Comparison of ENCODE assay signal across 20 cellular contexts in genomic region chr5:126477281-126477680, GRCh38. TPM values are rescaled to one million over a fixed set of nuclear protein-coding genes. Genes with fewer than 3 reads are reported as not detected.
DNase-seq lines count a peak whose midpoint lies in the region; ATAC-seq and TF ChIP-seq lines count a peak whose summit lies in the region.
"Had no signal": no experiment of that assay in that cellular context is flagged by ENCODE, and none has a peak within 500 bp of the region (broad histone marks: within the 10 kb centered on the region; RNA-seq: fewer than 3 reads in every experiment).

No MANE protein-coding gene starts in this region.

- peaks cover 32% of the 10 kb centered on the region for H3K4me1 Mint-ChIP-seq in nephron progenitor cell
- H3K4me1 Mint-ChIP-seq in CD4-positive, alpha-beta memory T cell = no peaks in the 10 kb centered on the region
- H3K4me1 Mint-ChIP-seq: T-cell had no signal

- 22% methylated on average over 1 of the region's 1 CpG for WGBS in SK-N-SH (ENCODE audit: low lambda C conversion rate)

- peaks cover 6% of the 10 kb centered on the region for H3F3A ChIP-seq in SK-N-SH (replicated peaks; ENCODE audit: insufficient read depth)

- H3K9me3 ChIP-seq in SK-N-SH = no peaks in the 10 kb centered on the region
- no peaks in the 10 kb centered on the region for H3K9me3 ChIP-seq in duodenal mucosa (ENCODE audit: control insufficient read depth in 1 of 2, low read length in 2 of 2)
- no peaks in the 10 kb centered on the region for H3K9me3 ChIP-seq in thoracic aorta
- no peaks in the 10 kb centered on the region for H3K9me3 ChIP-seq in CD4-positive, alpha-beta memory T cell (ENCODE audit: control insufficient read depth in 1 of 2, low read length in 2 of 2)
- H3K9me3 ChIP-seq: left lung, psoas muscle had no signal

- no peaks in the 10 kb centered on the region for H4K20me1 ChIP-seq in SK-N-SH (ENCODE audit: insufficient read depth)

- no peaks in the 10 kb centered on the region for H3K9me3 Mint-ChIP-seq in nephron progenitor cell
- H3K9me3 Mint-ChIP-seq in CD4-positive, alpha-beta memory T cell = no peaks in the 10 kb centered on the region
- H3K9me3 Mint-ChIP-seq: activated CD4-positive, alpha-beta memory T cell treated with anti-CD3 and anti-CD28 coated beads for 36 hours; activated T-helper 2 cell treated with anti-CD3 and anti-CD28 coated beads, Interferon-gamma antibody, Interleukin-2, Interleukin-4, amounts not matched to agents 10 μg/mL and 5 μg/mL and 100 μg/mL, durations not matched to agents 14 hours and 24 hours and 36 hours; stimulated activated naive CD8-positive, alpha-beta T cell treated with anti-CD3 and anti-CD28 coated beads, Interleukin-15, Interleukin-2, amounts not matched to agents 100 ng/mL and 50 ng/mL, for 24 hours; T-cell had no signal

- no peaks in the 10 kb centered on the region for H3K9me2 ChIP-seq in SK-N-SH

- peaks cover 7% of the 10 kb centered on the region for H3K27me3 Mint-ChIP-seq in nephron progenitor cell (ENCODE audit: low read depth, poor library complexity)
- no peaks in the 10 kb centered on the region for H3K27me3 Mint-ChIP-seq in CD4-positive, alpha-beta memory T cell
- H3K27me3 Mint-ChIP-seq: activated CD4-positive, alpha-beta memory T cell treated with anti-CD3 and anti-CD28 coated beads for 36 hours; stimulated activated naive CD8-positive, alpha-beta T cell treated with anti-CD3 and anti-CD28 coated beads, Interleukin-15, Interleukin-2, amounts not matched to agents 100 ng/mL and 50 ng/mL, for 24 hours; T-cell had no signal

- peaks cover 10 to 18% of the 10 kb centered on the region in 2 experiments for H3K36me3 ChIP-seq in SK-N-SH (replicated peaks in 1 of 2; ENCODE audit: control insufficient read depth in 1 of 2, insufficient read depth in 2 of 2, low read length in 1 of 2)
- H3K36me3 ChIP-seq in duodenal mucosa (ENCODE audit: control insufficient read depth in 1 of 2, insufficient read depth in 2 of 2, low read length in 2 of 2) = peaks cover 31 to 36% of the 10 kb centered on the region in 2 donors
- peaks cover 23% of the 10 kb centered on the region for H3K36me3 ChIP-seq in thoracic aorta
- no peaks in the 10 kb centered on the region for H3K36me3 ChIP-seq in CD4-positive, alpha-beta memory T cell (ENCODE audit: insufficient read depth, low read length)

- H2AFZ ChIP-seq in SK-N-SH (ENCODE audit: low read depth) = 0 out of 2 replicates have a peak overlapping the region, but pooled peaks have one; percentile 37

- TF ChIP-seq EP300 in SK-N-SH (IDR thresholded peaks at IDR 0.05; ENCODE audit: borderline replicate concordance in 1 of 2, low read depth in 1 of 2, low read length in 1 of 2) = peak in 1 of 2 experiments; percentile 16; a peak in 1 of 4 replicates

- intact Hi-C loops in CD4-positive, alpha-beta memory T cell (cut with micrococcal nuclease) = no loop called here

- peak overlapping the region; percentile 40; the same call in 1 of the 2 replicates for H3K9ac ChIP-seq in SK-N-SH
- no peak overlapping the region for H3K9ac ChIP-seq in duodenal mucosa (ENCODE audit: low read depth in 1 of 2, low read length in 2 of 2)

- H3K27me3 ChIP-seq in SK-N-SH (ENCODE audit: insufficient read depth) = no peaks in the 10 kb centered on the region
- H3K27me3 ChIP-seq in duodenal mucosa (ENCODE audit: control insufficient read depth in 1 of 2, insufficient read depth in 2 of 2, low read length in 2 of 2) = no peaks in the 10 kb centered on the region
- no peaks in the 10 kb centered on the region for H3K27me3 ChIP-seq in thoracic aorta (replicated peaks; ENCODE audit: insufficient read depth)
- no peaks in the 10 kb centered on the region for H3K27me3 ChIP-seq in CD4-positive, alpha-beta memory T cell (ENCODE audit: insufficient read depth, low read length)
- H3K27me3 ChIP-seq: left lung had no signal

- no peak for TF ChIP-seq RAD21 in SK-N-SH (IDR thresholded peaks at IDR 0.05; ENCODE audit: low read length)

- POLR2A ChIA-PET in SK-N-SH (lab: Yijun Ruan, JAX) = no interaction called here
- POLR2A ChIA-PET in CD4-positive, alpha-beta memory T cell (lab: Charles Lee; ENCODE audit: partially characterized antibody) = no interaction called here

- peaks cover 0 to 18% of the 10 kb centered on the region in 2 experiments; a peak in 2 of 4 replicates for H3K4me1 ChIP-seq in SK-N-SH (ENCODE audit: control insufficient read depth in 1 of 2, insufficient read depth in 2 of 2, low read depth in 1 of 2, low read length in 1 of 2)
- H3K4me1 ChIP-seq in duodenal mucosa (ENCODE audit: control insufficient read depth in 1 of 2, insufficient read depth in 2 of 2, low read length in 2 of 2) = no peaks in the 10 kb centered on the region
- peaks cover 23 to 45% of the 10 kb centered on the region in 2 donors for H3K4me1 ChIP-seq in thoracic aorta (ENCODE audit: control insufficient read depth in 1 of 2, low read depth in 2 of 2)
- H3K4me1 ChIP-seq in CD4-positive, alpha-beta memory T cell (ENCODE audit: insufficient read depth, low read length) = no peaks in the 10 kb centered on the region
- H3K4me1 ChIP-seq: left lung, psoas muscle had no signal

- H3K4me3 ChIP-seq in SK-N-SH (ENCODE audit: low read depth in 2 of 2, low read length in 1 of 2) (no peak overlapping the region), duodenal mucosa (ENCODE audit: low read depth in 1 of 2, low read length in 2 of 2) (no peak overlapping the region), thoracic aorta (peak overlapping the region; percentile 22)
- no peak overlapping the region for H3K4me3 ChIP-seq in CD4-positive, alpha-beta memory T cell (ENCODE audit: low read length in 2 of 2)
- H3K4me3 ChIP-seq: left lung, psoas muscle had no signal

- peaks cover 14% of the 10 kb centered on the region; the same call in 1 of the 2 replicates for H3K79me2 ChIP-seq in SK-N-SH (ENCODE audit: insufficient read depth)

- H3K4me3 Mint-ChIP-seq in nephron progenitor cell = no peak overlapping the region
- no peak overlapping the region for H3K4me3 Mint-ChIP-seq in CD4-positive, alpha-beta memory T cell
- H3K4me3 Mint-ChIP-seq: activated CD4-positive, alpha-beta memory T cell treated with anti-CD3 and anti-CD28 coated beads for 36 hours; stimulated activated naive CD8-positive, alpha-beta T cell treated with anti-CD3 and anti-CD28 coated beads, Interleukin-15, Interleukin-2, amounts not matched to agents 100 ng/mL and 50 ng/mL, for 24 hours; T-cell had no signal

- TF ChIP-seq CTCF in SK-N-SH (IDR thresholded peaks at IDR 0.05) (no peak), nephron progenitor cell (IDR thresholded peaks at IDR 0.05) (no peak), thoracic aorta (IDR thresholded peaks at IDR 0.05) (no peak)

- peak overlapping the region; percentile 43 to 73; a peak in 3 of 4 replicates for H3K27ac ChIP-seq in SK-N-SH (ENCODE audit: low read depth in 2 of 2, low read length in 1 of 2)
- peak overlapping the region; percentile 13 for H3K27ac ChIP-seq in duodenal mucosa (ENCODE audit: low read depth, low read length)
- peak overlapping the region; percentile 75 to 76 for H3K27ac ChIP-seq in thoracic aorta
- H3K27ac ChIP-seq in CD4-positive, alpha-beta memory T cell (ENCODE audit: low read depth, low read length) = no peak overlapping the region
- H3K27ac ChIP-seq: left lung, psoas muscle had no signal

- peaks cover 26% of the 10 kb centered on the region for H3K36me3 Mint-ChIP-seq in nephron progenitor cell (ENCODE audit: low read depth)
- peaks cover 33 to 36% of the 10 kb centered on the region in 2 donors for H3K36me3 Mint-ChIP-seq in CD4-positive, alpha-beta memory T cell

- CTCF ChIA-PET in SK-N-SH (lab: Yijun Ruan, JAX) = no interaction called here
- CTCF ChIA-PET in CD4-positive, alpha-beta memory T cell (lab: Charles Lee; ENCODE audit: partially characterized antibody) = no interaction called here

- peak overlapping the region; percentile 18 for H3K27ac Mint-ChIP-seq in nephron progenitor cell
- H3K27ac Mint-ChIP-seq in CD4-positive, alpha-beta memory T cell = peak overlapping the region in 1 of 7 donors; percentile 9
- H3K27ac Mint-ChIP-seq: activated CD4-positive, alpha-beta memory T cell treated with anti-CD3 and anti-CD28 coated beads for 36 hours; activated T-helper 2 cell treated with anti-CD3 and anti-CD28 coated beads, Interferon-gamma antibody, Interleukin-2, Interleukin-4, amounts not matched to agents 10 μg/mL and 5 μg/mL and 100 μg/mL, durations not matched to agents 14 hours and 24 hours and 36 hours; stimulated activated naive CD8-positive, alpha-beta T cell treated with anti-CD3 and anti-CD28 coated beads, Interleukin-15, Interleukin-2, amounts not matched to agents 100 ng/mL and 50 ng/mL, for 24 hours; T-cell had no signal

- ATAC-seq in thoracic aorta (ENCODE audit: insufficient number of reproducible peaks, low FRiP score, low read depth) = no peak
- ATAC-seq in HG02759 (IDR thresholded peaks at IDR 0.05; ENCODE audit: unreplicated experiment) = no peak
- ATAC-seq in HG03342 (IDR thresholded peaks at IDR 0.05; ENCODE audit: unreplicated experiment) = no peak
- ATAC-seq: left lung, psoas muscle, T-cell had no signal

- H3K4me2 ChIP-seq in SK-N-SH = 0 out of 2 replicates have a peak overlapping the region, but pooled peaks have one; percentile 34

- DNase-seq in SK-N-SH (no peak), nephron progenitor cell (no peak), thoracic aorta (ENCODE audit: low spot score) (no peak), NCI-H446 (lab: John Stamatoyannopoulos, UW) (no peak)
- no peak for DNase-seq in CD4-positive, alpha-beta memory T cell
- DNase-seq: activated CD4-positive, alpha-beta memory T cell treated with anti-CD3 and anti-CD28 coated beads for 36 hours; amniotic stem cell; COR-L47; dermis blood vessel endothelial cell; H7; left lung; NCI-H1436 treated with DMSO at 0.1 percent for 48 hours; psoas muscle; RPMI8226; T-cell had no signal

TF ChIP-seq in SK-N-SH, 30 proteins besides CTCF, POLR2A, EP300 and RAD21:
- TF ChIP-seq FOSL2 (IDR thresholded peaks at IDR 0.05; ENCODE audit: borderline replicate concordance, low read depth) (0 out of 2 replicates have a peak, but pooled peaks have one; percentile 2), JUND (IDR thresholded peaks at IDR 0.05) (peak; percentile 4; the same call in 1 of the 2 replicates), MAX (IDR thresholded peaks at IDR 0.05; ENCODE audit: low read depth) (no peak)
TF ChIP-seq in SK-N-SH: peak in this region for 2.

RNA-seq across cellular contexts. Expression of gene GRAMD2B, which starts 54.1 kb away (rescaled TPM):
- polyA plus RNA-seq in SK-N-SH (2012; rRNA removed) = 16.0 and 20.9 TPM in 2 replicates
- polyA plus RNA-seq in SK-N-SH (2012; cell fraction: cytosol; rRNA removed) = 17.1 and 21.0 TPM in 2 replicates
- 20.0 and 27.5 TPM in 2 replicates for polyA plus RNA-seq in SK-N-SH (2012; cell fraction: nucleus; rRNA removed)
- 10 to 100 TPM; 59.3 to 79.5 TPM for total RNA-seq in thoracic aorta
- total RNA-seq in CD4-positive, alpha-beta memory T cell = 1 to 10 TPM; 4.8 to 6.1 TPM
- polyA plus RNA-seq in CD4-positive, alpha-beta memory T cell = 1 to 10 TPM; 4.0 to 5.5 TPM

Comparison
In these comparisons a context has a peak if more than half of its experiments do, and no peak if none do; other contexts are left out.
1. RNA of gene GRAMD2B, which starts 54.1 kb away (total RNA-seq): 59.3 to 79.5 TPM in thoracic aorta; 4.8 to 6.1 TPM in CD4-positive, alpha-beta memory T cell; every median in the first group is over 4 times any median in the second.